ENCODE assay signal across 8 cellular contexts in genomic region chr15:68278345-68279217, GRCh38. TPM values are rescaled to one million over a fixed set of nuclear protein-coding genes. Genes with fewer than 3 reads are reported as not detected.
A peak's percentile ranks its signal among the peaks of the same experiment; 100 is the strongest.
DNase-seq lines count a peak whose midpoint lies in the region; ATAC-seq and TF ChIP-seq lines count a peak whose summit lies in the region.

No MANE protein-coding gene starts in this region.

- in situ Hi-C loops in astrocyte of the cerebellum (cut with HindIII; ENCODE audit: low sequenced_read_pairs): no loop called here

- H3K4me3 ChIP-seq in NT2/D1 (ENCODE audit: insufficient read length, low read depth) (peak overlapping the region; percentile 99), astrocyte of the cerebellum (ENCODE audit: low read depth, low read length) (peak overlapping the region; percentile 83), kidney epithelial cell (ENCODE audit: low read depth, low read length) (peak overlapping the region; percentile 95)

- H3K27me3 Mint-ChIP-seq in stimulated activated naive CD8-positive, alpha-beta T cell treated with anti-CD3 and anti-CD28 coated beads, Interleukin-15, Interleukin-2, amounts not matched to agents 100 ng/mL and 50 ng/mL, for 24 hours: no peaks in the 10 kb centered on the region

- no peaks in the 10 kb centered on the region for H3K27me3 ChIP-seq in NT2/D1 (ENCODE audit: insufficient read depth, insufficient read length)
- H3K27me3 ChIP-seq in kidney epithelial cell (ENCODE audit: control insufficient read depth, insufficient read depth, low read length): no peaks in the 10 kb centered on the region

- no peak for DNase-seq in NT2/D1 (ENCODE audit: low read depth, low spot score)
- no peak for DNase-seq in astrocyte of the cerebellum (ENCODE audit: low read depth)
- no peak for DNase-seq in kidney epithelial cell (ENCODE audit: low read depth)
- DNase-seq in OCI-M2 (lab: John Stamatoyannopoulos, UW; ENCODE audit: unreplicated experiment): no peak
- no peak for DNase-seq in NCI-H2081 treated with DMSO at 0.1 percent for 48 hours (lab: John Stamatoyannopoulos, UW)

- H3K4me1 ChIP-seq in ES-I3 (ENCODE audit: insufficient read depth, low read length) (peaks cover 11% of the 10 kb centered on the region), NT2/D1 (ENCODE audit: insufficient read depth, insufficient read length) (peaks cover 4% of the 10 kb centered on the region)

- H3K4me1 Mint-ChIP-seq in stimulated activated naive CD8-positive, alpha-beta T cell treated with anti-CD3 and anti-CD28 coated beads, Interleukin-15, Interleukin-2, amounts not matched to agents 100 ng/mL and 50 ng/mL, for 24 hours (ENCODE audit: low read depth): peaks cover 66% of the 10 kb centered on the region

- no peaks in the 10 kb centered on the region for H3K9me3 ChIP-seq in ES-I3 (ENCODE audit: control insufficient read depth, insufficient read depth, low read length)
- H3K9me3 ChIP-seq in NT2/D1 (ENCODE audit: insufficient read depth, low read length): no peaks in the 10 kb centered on the region

- peak overlapping the region; percentile 71 for H3K9ac ChIP-seq in ES-I3 (ENCODE audit: low read depth, low read length)
- peak overlapping the region; percentile 97 for H3K9ac ChIP-seq in NT2/D1 (ENCODE audit: insufficient read length, low read depth)

- no peak for TF ChIP-seq CTCF in astrocyte of the cerebellum (IDR thresholded peaks at IDR 0.05; ENCODE audit: low read depth, low read length, missing control alignments)
- TF ChIP-seq CTCF in kidney epithelial cell (IDR thresholded peaks at IDR 0.05; ENCODE audit: insufficient read depth, low read length, poor library complexity, severe bottlenecking): peak; percentile 38

- peak overlapping the region; percentile 92 for H3K27ac Mint-ChIP-seq in stimulated activated naive CD8-positive, alpha-beta T cell treated with anti-CD3 and anti-CD28 coated beads, Interleukin-15, Interleukin-2, amounts not matched to agents 100 ng/mL and 50 ng/mL, for 24 hours

- no peaks in the 10 kb centered on the region for H3K9me3 Mint-ChIP-seq in stimulated activated naive CD8-positive, alpha-beta T cell treated with anti-CD3 and anti-CD28 coated beads, Interleukin-15, Interleukin-2, amounts not matched to agents 100 ng/mL and 50 ng/mL, for 24 hours

- H3K4me3 Mint-ChIP-seq in stimulated activated naive CD8-positive, alpha-beta T cell treated with anti-CD3 and anti-CD28 coated beads, Interleukin-15, Interleukin-2, amounts not matched to agents 100 ng/mL and 50 ng/mL, for 24 hours: peak overlapping the region; percentile 98

- ATAC-seq in HG02588 (IDR thresholded peaks at IDR 0.05; ENCODE audit: unreplicated experiment): peak; percentile 10

- peaks cover 30% of the 10 kb centered on the region for H3K36me3 Mint-ChIP-seq in stimulated activated naive CD8-positive, alpha-beta T cell treated with anti-CD3 and anti-CD28 coated beads, Interleukin-15, Interleukin-2, amounts not matched to agents 100 ng/mL and 50 ng/mL, for 24 hours (ENCODE audit: low read depth)

- H3K36me3 ChIP-seq in ES-I3 (ENCODE audit: insufficient read depth, low read length) (no peaks in the 10 kb centered on the region), NT2/D1 (ENCODE audit: insufficient read depth, insufficient read length, low read length) (peaks cover 20% of the 10 kb centered on the region), kidney epithelial cell (ENCODE audit: control insufficient read depth, insufficient read depth, low read length) (no peaks in the 10 kb centered on the region)

RNA-seq across cellular contexts. Expression of gene FEM1B, which starts 1.0 kb away (rescaled TPM):
- 37.6 and 41.3 TPM in 2 replicates for total RNA-seq in kidney epithelial cell

RNA-seq across cellular contexts. Expression of gene CLN6, which starts 49.1 kb away (rescaled TPM):
- 29.0 and 31.4 TPM in 2 replicates for total RNA-seq in kidney epithelial cell
